In the genomic region with DNA sequence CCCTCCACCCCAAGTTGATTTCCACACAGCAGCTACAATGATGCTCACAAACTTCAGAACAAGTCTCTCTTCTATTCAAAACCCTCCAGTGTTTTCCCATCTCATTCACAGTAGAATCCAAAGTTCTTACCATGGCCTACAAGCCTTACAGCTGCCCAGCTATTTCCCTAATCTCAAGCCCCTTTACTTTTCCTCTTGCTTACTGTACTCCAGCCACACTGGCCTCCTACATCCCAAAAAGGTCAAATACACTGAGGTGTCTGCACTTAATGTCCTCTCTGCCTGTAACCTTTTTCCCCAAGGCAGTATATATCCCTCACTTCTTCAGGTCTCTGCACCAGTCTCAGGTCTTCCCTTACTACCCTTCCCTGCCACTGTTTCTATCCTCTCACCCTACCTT, we compare ENCODE assay signal across 9 cellular contexts. TPM values are rescaled to one million over a fixed set of nuclear protein-coding genes. Genes with fewer than 3 reads are reported as not detected.
DNase-seq lines count a peak whose midpoint lies in the region; ATAC-seq and TF ChIP-seq lines count a peak whose summit lies in the region.
"Had no signal": no experiment of that assay in that cellular context is flagged by ENCODE, and none has a peak within 500 bp of the region (broad histone marks: within the 10 kb centered on the region; RNA-seq: fewer than 3 reads in every experiment).

No MANE protein-coding gene starts in this region.

- BruUV-seq in MCF 10A (replicated peaks; lab: Mats Ljungman, UMichigan) (no TSS peak), mammary epithelial cell (replicated peaks; lab: Mats Ljungman, UMichigan) (no TSS peak)

- no peaks in the 10 kb centered on the region for H4K20me1 ChIP-seq in mammary epithelial cell (ENCODE audit: insufficient read depth, low read length)

- H3K4me1 ChIP-seq in mammary epithelial cell (ENCODE audit: insufficient read depth, low read length) (peaks cover 6% of the 10 kb centered on the region), muscle layer of colon (ENCODE audit: insufficient read depth, low read length) (peaks cover 48% of the 10 kb centered on the region), transverse colon (peaks cover 22 to 73% (median 56%) of the 10 kb centered on the region in 4 donors), body of pancreas (peaks cover 12% of the 10 kb centered on the region)

- no peak for ATAC-seq in HG03045 (IDR thresholded peaks at IDR 0.05; ENCODE audit: unreplicated experiment)
- ATAC-seq in body of pancreas: no peak

- peak overlapping the region; percentile 1 for H3K4me3 Mint-ChIP-seq in MCF 10A (ENCODE audit: unreplicated experiment)
- H3K4me3 Mint-ChIP-seq in activated T-helper 1 cell treated with anti-CD3 and anti-CD28 coated beads, Interleukin-12 subunit alpha, Interleukin-12 subunit beta, Interleukin-2, Interleukin-4 antibody, amounts not matched to agents 30 ng/mL and 10 ng/mL and 1 ng/mL, durations not matched to agents 14 hours and 24 hours and 36 hours: peak overlapping the region; percentile 99

- POLR2A ChIA-PET in MCF 10A (lab: Yijun Ruan, JAX): interaction anchor here (1.0 to 4.1 kb wide), 2 partner anchors 22 to 114 kb away, joined by 4 to 27 read pairs; no protein-coding TSS in a partner anchor

- CTCF ChIA-PET in MCF 10A (lab: Yijun Ruan, JAX): interaction anchor here (0.6 to 3.8 kb wide), 5 partner anchors 11 to 1758 kb away, joined by 3 to 19 read pairs (median 3); no protein-coding TSS in a partner anchor
- CTCF ChIA-PET in mammary epithelial cell (lab: Charles Lee; ENCODE audit: low non-redundant PET): no interaction called here

- no peaks in the 10 kb centered on the region for H3K27me3 Mint-ChIP-seq in MCF 10A (ENCODE audit: insufficient read depth, unreplicated experiment)
- no peaks in the 10 kb centered on the region for H3K27me3 Mint-ChIP-seq in activated T-helper 1 cell treated with anti-CD3 and anti-CD28 coated beads, Interleukin-12 subunit alpha, Interleukin-12 subunit beta, Interleukin-2, Interleukin-4 antibody, amounts not matched to agents 30 ng/mL and 10 ng/mL and 1 ng/mL, durations not matched to agents 14 hours and 24 hours and 36 hours (ENCODE audit: insufficient read depth)

- in situ Hi-C loops in mammary epithelial cell (cut with MboI; ENCODE audit: low sequenced_read_pairs in 2 of 2): no loop called here
- in situ Hi-C loops in transverse colon (cut with MboI; ENCODE audit: low pct_ligation_motif_present in 1 of 4, low pct_unique_long_range_greater_than_20kb in 1 of 4, low sequenced_read_pairs in 3 of 4): loop anchor here in 1 of 4 donors (25.0 kb wide), 1 partner anchor 410 kb away; a partner anchor contains a TSS

- H3K36me3 ChIP-seq in mammary epithelial cell (ENCODE audit: insufficient read depth, low read length) (no peaks in the 10 kb centered on the region), muscle layer of colon (ENCODE audit: insufficient read depth, low read length) (no peaks in the 10 kb centered on the region), transverse colon (no peaks in the 10 kb centered on the region), body of pancreas (replicated peaks in 1 of 2; ENCODE audit: insufficient read depth in 1 of 2, low read depth in 2 of 2) (no peaks in the 10 kb centered on the region)

- peak overlapping the region; percentile 74 for H3K27ac Mint-ChIP-seq in MCF 10A (ENCODE audit: low read depth, unreplicated experiment)
- H3K27ac Mint-ChIP-seq in activated T-helper 1 cell treated with anti-CD3 and anti-CD28 coated beads, Interleukin-12 subunit alpha, Interleukin-12 subunit beta, Interleukin-2, Interleukin-4 antibody, amounts not matched to agents 30 ng/mL and 10 ng/mL and 1 ng/mL, durations not matched to agents 14 hours and 24 hours and 36 hours: peak overlapping the region; percentile 59

- H3K9me3 ChIP-seq in mammary epithelial cell (replicated peaks; ENCODE audit: insufficient read depth, low read length) (no peaks in the 10 kb centered on the region), muscle layer of colon (ENCODE audit: low read length) (no peaks in the 10 kb centered on the region), transverse colon (no peaks in the 10 kb centered on the region), body of pancreas (no peaks in the 10 kb centered on the region)

- TF ChIP-seq EP300 in transverse colon (IDR thresholded peaks at IDR 0.05; ENCODE audit: low read depth): no peak

- peaks cover 7% of the 10 kb centered on the region for H3K36me3 Mint-ChIP-seq in MCF 10A (ENCODE audit: insufficient read depth, unreplicated experiment)
- peaks cover 46% of the 10 kb centered on the region for H3K36me3 Mint-ChIP-seq in activated T-helper 1 cell treated with anti-CD3 and anti-CD28 coated beads, Interleukin-12 subunit alpha, Interleukin-12 subunit beta, Interleukin-2, Interleukin-4 antibody, amounts not matched to agents 30 ng/mL and 10 ng/mL and 1 ng/mL, durations not matched to agents 14 hours and 24 hours and 36 hours (ENCODE audit: low read depth)

- H3K4me3 ChIP-seq in mammary epithelial cell (replicated peaks in 1 of 3; ENCODE audit: insufficient read depth in 1 of 3, low read depth in 2 of 3, low read length in 3 of 3) (no peak overlapping the region), muscle layer of colon (ENCODE audit: low read depth in 1 of 2, low read length in 2 of 2) (peak overlapping the region in 1 of 2 donors; percentile 0), transverse colon (peak overlapping the region in 1 of 4 donors; percentile 99), body of pancreas (no peak overlapping the region)

- TF ChIP-seq CTCF in MCF 10A (IDR thresholded peaks at IDR 0.05; ENCODE audit: unreplicated experiment) (no peak), mammary epithelial cell (conservative IDR thresholded peaks at IDR 0.05 in 1 of 2, IDR thresholded peaks at IDR 0.05 in 1 of 2; ENCODE audit: extremely low read depth in 1 of 2, insufficient read depth in 1 of 2, low read depth in 1 of 2, low read length in 2 of 2) (no peak), transverse colon (IDR thresholded peaks at IDR 0.05) (no peak), body of pancreas (IDR thresholded peaks at IDR 0.05) (no peak)

- no peak overlapping the region for H3K4me2 ChIP-seq in mammary epithelial cell (ENCODE audit: insufficient read depth, low read depth, low read length)

- H3K27me3 ChIP-seq in mammary epithelial cell (ENCODE audit: insufficient read depth, low read length): no peaks in the 10 kb centered on the region
- H3K27me3 ChIP-seq in muscle layer of colon (ENCODE audit: control insufficient read depth in 1 of 2, insufficient read depth in 2 of 2, low read length in 2 of 2): no peaks in the 10 kb centered on the region
- H3K27me3 ChIP-seq in transverse colon: no peaks in the 10 kb centered on the region
- no peaks in the 10 kb centered on the region for H3K27me3 ChIP-seq in body of pancreas

- H3K79me2 ChIP-seq in mammary epithelial cell (ENCODE audit: insufficient read depth, low read length): peaks cover 69% of the 10 kb centered on the region

- peaks cover 33% of the 10 kb centered on the region for H3K4me1 Mint-ChIP-seq in MCF 10A (ENCODE audit: insufficient read depth, unreplicated experiment)
- H3K4me1 Mint-ChIP-seq in activated T-helper 1 cell treated with anti-CD3 and anti-CD28 coated beads, Interleukin-12 subunit alpha, Interleukin-12 subunit beta, Interleukin-2, Interleukin-4 antibody, amounts not matched to agents 30 ng/mL and 10 ng/mL and 1 ng/mL, durations not matched to agents 14 hours and 24 hours and 36 hours (ENCODE audit: low read depth): peaks cover 74% of the 10 kb centered on the region

- H3K9me3 Mint-ChIP-seq in MCF 10A (ENCODE audit: unreplicated experiment): no peaks in the 10 kb centered on the region
- no peaks in the 10 kb centered on the region for H3K9me3 Mint-ChIP-seq in activated T-helper 1 cell treated with anti-CD3 and anti-CD28 coated beads, Interleukin-12 subunit alpha, Interleukin-12 subunit beta, Interleukin-2, Interleukin-4 antibody, amounts not matched to agents 30 ng/mL and 10 ng/mL and 1 ng/mL, durations not matched to agents 14 hours and 24 hours and 36 hours

- H3K9ac ChIP-seq in mammary epithelial cell (ENCODE audit: insufficient read depth, low read length) (no peak overlapping the region), muscle layer of colon (ENCODE audit: low read length) (no peak overlapping the region)

- H2AFZ ChIP-seq in mammary epithelial cell (ENCODE audit: low read depth, low read length): no peak overlapping the region

- TF ChIP-seq POLR2A in transverse colon (IDR thresholded peaks at IDR 0.05): no peak
- no peak for TF ChIP-seq POLR2A in body of pancreas (IDR thresholded peaks at IDR 0.05)

- DNase-seq in MCF 10A (ENCODE audit: unreplicated experiment): no peak
- no peak for DNase-seq in mammary epithelial cell
- no peak for DNase-seq in activated T-helper 1 cell treated with anti-CD3 and anti-CD28 coated beads, Interleukin-12 subunit alpha, Interleukin-12 subunit beta, Interleukin-2, Interleukin-4 antibody, amounts not matched to agents 30 ng/mL and 10 ng/mL and 1 ng/mL, durations not matched to agents 14 hours and 24 hours and 36 hours (ENCODE audit: low spot score)
- no peak for DNase-seq in transverse colon
- no peak for DNase-seq in body of pancreas
- DNase-seq in SW 1271 (lab: John Stamatoyannopoulos, UW): no peak
- DNase-seq: stimulated activated CD4-positive, alpha-beta T cell treated with anti-CD3 and anti-CD28 coated beads, Interleukin-4, amount 100 ng/mL, for 1 hour had no signal

- intact Hi-C loops in MCF 10A (cut with micrococcal nuclease) (no loop called here), mammary epithelial cell (cut with micrococcal nuclease) (no loop called here), transverse colon (cut with DNase I; ENCODE audit: low total_unique reads) (no loop called here), body of pancreas (cut with DNase I) (no loop called here)
- intact Hi-C loops in activated T-helper 1 cell treated with anti-CD3 and anti-CD28 coated beads, Interleukin-12 subunit alpha, Interleukin-12 subunit beta, Interleukin-2, Interleukin-4 antibody, amounts not matched to agents 30 ng/mL and 10 ng/mL and 1 ng/mL, durations not matched to agents 14 hours and 24 hours and 36 hours (cut with micrococcal nuclease): loop anchor here (5.0 kb wide), 1 partner anchor 405 kb away; no protein-coding TSS in a partner anchor

- dilution Hi-C loops in mammary epithelial cell (cut with HindIII; ENCODE audit: low sequenced_read_pairs): no loop called here

- H3K27ac ChIP-seq in mammary epithelial cell (ENCODE audit: insufficient read depth, low read depth, low read length) (no peak overlapping the region), muscle layer of colon (ENCODE audit: low read depth, low read length) (peak overlapping the region; percentile 50), transverse colon (peak overlapping the region; percentile 97 to 100 (median 98)), body of pancreas (no peak overlapping the region)

RNA-seq across cellular contexts. Expression of a gene that starts 2.6 kb away (rescaled TPM):
- total RNA-seq in MCF 10A (2022) (31.5 and 39.3 TPM in 2 replicates), mammary epithelial cell (10 to 100 TPM; 20.8 to 58.8 TPM), transverse colon (10 to 100 TPM; 34.0 to 87.2 (median 57.7) TPM), body of pancreas (10 to 100 TPM; 16.2 to 16.6 TPM)
- polyA plus RNA-seq in mammary epithelial cell: 28.1 TPM
- polyA minus RNA-seq in mammary epithelial cell: 47.9 TPM
- 326 and 348 TPM in 2 replicates for total RNA-seq in activated T-helper 1 cell treated with anti-CD3 and anti-CD28 coated beads, Interleukin-12 subunit alpha, Interleukin-12 subunit beta, Interleukin-2, Interleukin-4 antibody, amounts not matched to agents 30 ng/mL and 10 ng/mL and 1 ng/mL, durations not matched to agents 14 hours and 24 hours and 36 hours

Comparison
In these comparisons a context has a peak if more than half of its experiments do, and no peak if none do; other contexts are left out.
1. H3K27ac ChIP-seq: peak in muscle layer of colon (single experiment) and transverse colon (4 of 4); none in mammary epithelial cell (single experiment) and body of pancreas (0 of 4).